ENCODE assay signal across 20 cellular contexts in genomic region chr18:3830604-3831003, GRCh38.
DNase-seq lines count a peak whose midpoint lies in the region; ATAC-seq, FAIRE-seq and TF ChIP-seq lines count a peak whose summit lies in the region.
"Had no signal": no experiment of that assay in that cellular context is flagged by ENCODE, and none has a peak within 500 bp of the region (broad histone marks: within the 10 kb centered on the region; RNA-seq: fewer than 3 reads in every experiment).

No MANE protein-coding gene starts in this region.

- H3K4me2 ChIP-seq in HepG2 (ENCODE audit: low read depth, low read length) = no peak overlapping the region

- intact Hi-C loops in HepG2 (cut with micrococcal nuclease; ENCODE audit: unreplicated experiment) (no loop called here), right lobe of liver (cut with DNase I) (no loop called here)

- H3K27ac ChIP-seq in HepG2 (ENCODE audit: extremely low read length, insufficient read depth, low read length) (no peak overlapping the region), right lobe of liver (no peak overlapping the region)
- H3K27ac ChIP-seq: 22Rv1 had no signal

- peaks cover 4% of the 10 kb centered on the region for H3K27me3 Mint-ChIP-seq in brain

- no peak overlapping the region for H3K4me3 Mint-ChIP-seq in brain
- H3K4me3 Mint-ChIP-seq: CD4-positive, alpha-beta memory T cell; HFFc6 had no signal

- no peak for TF ChIP-seq CTCF in HepG2 (CRISPR knock-in tag; IDR thresholded peaks at IDR 0.05)
- no peak for TF ChIP-seq CTCF in right lobe of liver (IDR thresholded peaks at IDR 0.05)
- TF ChIP-seq CTCF in brain (conservative IDR thresholded peaks at IDR 0.05) = no peak

- TF ChIP-seq EP300 in HepG2 (IDR thresholded peaks at IDR 0.05; ENCODE audit: low read depth in 2 of 2, low read length in 2 of 2) = no peak
- TF ChIP-seq EP300 in HepG2 (CRISPR knock-in tag; IDR thresholded peaks at IDR 0.05; ENCODE audit: borderline replicate concordance) = no peak

- H3K4me3 ChIP-seq in HepG2 (replicated peaks in 1 of 3; ENCODE audit: insufficient read depth in 1 of 3, low read depth in 2 of 3, low read length in 3 of 3) = no peak overlapping the region
- H3K4me3 ChIP-seq in right lobe of liver = no peak overlapping the region
- H3K4me3 ChIP-seq: HAP-1 had no signal

- H3K9me3 ChIP-seq in HepG2 (ENCODE audit: low read length) (no peaks in the 10 kb centered on the region), right lobe of liver (no peaks in the 10 kb centered on the region)
- H3K9me3 ChIP-seq: HAP-1 had no signal

- no peaks in the 10 kb centered on the region for H3K36me3 Mint-ChIP-seq in brain
- H3K36me3 Mint-ChIP-seq: CD4-positive, alpha-beta memory T cell had no signal

- no peaks in the 10 kb centered on the region for H4K20me1 ChIP-seq in HepG2 (ENCODE audit: insufficient read depth, low read length)

- in situ Hi-C loops in HepG2 (cut with HindIII; ENCODE audit: extremely low pct_ligation_motif_present, low pct_unique_long_range_greater_than_20kb) = no loop called here

- POLR2A ChIA-PET in HepG2 (lab: Yijun Ruan, JAX) = no interaction called here

- 44% methylated on average over 1 of the region's 1 CpG for WGBS in HepG2 (ENCODE audit: low lambda C conversion rate)
- WGBS in right lobe of liver (ENCODE audit: insufficient coverage, low coverage, low lambda C conversion rate, missing lambda C conversion rate) = 76% methylated on average over 1 of the region's 1 CpG

- H2AFZ ChIP-seq in HepG2 (ENCODE audit: low read length) = no peak overlapping the region

- TF ChIP-seq RAD21 in HepG2 (CRISPR knock-in tag; IDR thresholded peaks at IDR 0.05) = no peak

- FAIRE-seq in HepG2 (lab: Jason Lieb, UNC) = no peak
- FAIRE-seq: A204.1, G401.6, GM12892, H54 had no signal

- H3K79me2 ChIP-seq in HepG2 (ENCODE audit: insufficient read depth, low read length) = no peaks in the 10 kb centered on the region

- DNase-seq in HepG2 (ENCODE audit: low spot score) (no peak), right lobe of liver (no peak), fibroblast of peridontal ligament (ENCODE audit: extremely low read depth) (peak; percentile 73), activated gamma-delta T cell (lab: John Stamatoyannopoulos, UW) (no peak)
- DNase-seq: ACHN; C1 segment of cervical spinal cord; Calu3; CD4-positive, alpha-beta memory T cell; COR-L47; DND-41; GOT3; HFFc6 had no signal

- H3K4me1 Mint-ChIP-seq in brain = peaks cover 43% of the 10 kb centered on the region
- H3K4me1 Mint-ChIP-seq: CD4-positive, alpha-beta memory T cell had no signal

- H3K9me3 Mint-ChIP-seq in brain = peaks cover 0 to 8% (median 2%) of the 10 kb centered on the region in 5 experiments
- H3K9me3 Mint-ChIP-seq: HFFc6 had no signal

- H3K36me3 ChIP-seq in HepG2 (replicated peaks in 1 of 2; ENCODE audit: control insufficient read depth in 1 of 2, insufficient read depth in 2 of 2, low read length in 2 of 2) = no peaks in the 10 kb centered on the region
- H3K36me3 ChIP-seq in right lobe of liver = no peaks in the 10 kb centered on the region
- H3K36me3 ChIP-seq: HAP-1 had no signal

- ATAC-seq in HepG2 (no peak), right lobe of liver (no peak), HG02840 (IDR thresholded peaks at IDR 0.05; ENCODE audit: low FRiP score, unreplicated experiment) (no peak)

- H3K27me3 ChIP-seq in HepG2 (ENCODE audit: control insufficient read depth in 1 of 2, insufficient read depth in 2 of 2, low read length in 2 of 2) (no peaks in the 10 kb centered on the region; a peak in 1 of 5 replicates), right lobe of liver (no peaks in the 10 kb centered on the region)

- no peak overlapping the region for H3K9ac ChIP-seq in HepG2 (ENCODE audit: insufficient read depth, low read depth, low read length)

- no TSS peak for BruUV-seq in HepG2 (replicated peaks; lab: Mats Ljungman, UMichigan)

- H3K4me1 ChIP-seq in HepG2 (ENCODE audit: insufficient read depth, low read length) = no peaks in the 10 kb centered on the region
- H3K4me1 ChIP-seq in right lobe of liver = no peaks in the 10 kb centered on the region
- H3K4me1 ChIP-seq: HAP-1 had no signal

- CTCF ChIA-PET in HepG2 (lab: Yijun Ruan, JAX; ENCODE audit: low intra/inter-chr PET ratio, low total read pairs) = no interaction called here

- H3K27ac Mint-ChIP-seq in brain = peak overlapping the region in 3 of 5 experiments; percentile 58 to 84 (median 74)
- H3K27ac Mint-ChIP-seq: CD4-positive, alpha-beta memory T cell; HFFc6 had no signal

- no peak for TF ChIP-seq POLR2A in HepG2 (IDR thresholded peaks at IDR 0.05; ENCODE audit: insufficient read depth in 1 of 2, low read depth in 2 of 2, low read length in 2 of 2)
- no peak for TF ChIP-seq POLR2A in right lobe of liver (IDR thresholded peaks at IDR 0.05)

TF ChIP-seq in HepG2, 621 proteins besides CTCF, POLR2A, EP300 and RAD21:
- no peak for TF ChIP-seq ELF3 (CRISPR knock-in tag; IDR thresholded peaks at IDR 0.05)
- TF ChIP-seq ATF7 (IDR thresholded peaks at IDR 0.05) = peak; percentile 50; the same call in 1 of the 2 replicates
- no peak for TF ChIP-seq ATF7 (CRISPR knock-in tag; IDR thresholded peaks at IDR 0.05)
